In genomic region chr9:112717669-112718331, GRCh38 we compare ENCODE assay signal across 1 cellular context.
TF ChIP-seq lines count a peak whose summit lies in the region.

TSS of gene INIP (minus strand) at chr9:112718117. CDS start at chr9:112716485, 1,632 bp downstream.

TF ChIP-seq in SK-N-SH, 30 proteins besides CTCF, POLR2A, EP300 and RAD21 (continued from another document):
- TF ChIP-seq REST (IDR thresholded peaks at IDR 0.05; ENCODE audit: low read depth, low read length) (no peak), TCF12 (IDR thresholded peaks at IDR 0.05) (peak; percentile 3; the same call in 1 of the 2 replicates), ZBTB33 (IDR thresholded peaks at IDR 0.05; ENCODE audit: borderline replicate concordance, low read depth) (no peak), MXI1 (IDR thresholded peaks at IDR 0.05; ENCODE audit: low read depth, low read length) (peak; percentile 77; the same call in 1 of the 2 replicates), GABPA (IDR thresholded peaks at IDR 0.05; ENCODE audit: low read depth) (peak; percentile 91), IRF3 (IDR thresholded peaks at IDR 0.05; ENCODE audit: low read depth, low read length) (no peak), RFX5 (IDR thresholded peaks at IDR 0.05; ENCODE audit: low read length) (peak; percentile 55; the same call in 1 of the 2 replicates), CHD2 (IDR thresholded peaks at IDR 0.05; ENCODE audit: low read length, partially characterized antibody) (peak; percentile 73), EZH2phosphoT487 (IDR thresholded peaks at IDR 0.05; ENCODE audit: borderline replicate concordance, low read depth) (no peak)
